Comparison of ENCODE assay signal across 13 cellular contexts in genomic region chr2:159908623-159909022, GRCh38. TPM values are rescaled to one million over a fixed set of nuclear protein-coding genes. Genes with fewer than 3 reads are reported as not detected.
A peak's percentile ranks its signal among the peaks of the same experiment; 100 is the strongest.
DNase-seq lines count a peak whose midpoint lies in the region; ATAC-seq and TF ChIP-seq lines count a peak whose summit lies in the region.
"Had no signal": no experiment of that assay in that cellular context is flagged by ENCODE, and none has a peak within 500 bp of the region (broad histone marks: within the 10 kb centered on the region; RNA-seq: fewer than 3 reads in every experiment).

No MANE protein-coding gene starts in this region.

- no peak for DNase-seq in activated CD4-positive, alpha-beta T cell treated with anti-CD3 and anti-CD28 coated beads for 36 hours
- DNase-seq in activated CD4-positive, alpha-beta T cell treated with anti-CD3 and anti-CD28 coated beads, Interleukin-2, amount 10 ng/mL, durations not matched to agents 7 days and 5 days, result no peak
- DNase-seq in activated naive CD4-positive, alpha-beta T cell treated with anti-CD3 and anti-CD28 coated beads, Interleukin-2, amount 50 U/mL, for 72 hours (ENCODE audit: low spot score in 2 of 2), result no peak
- no peak for DNase-seq in activated naive CD4-positive, alpha-beta T cell treated with Interleukin-2 at 50 U/mL for 16 hours
- DNase-seq in NCI-H1417 treated with DMSO at 0.1 percent for 48 hours (lab: John Stamatoyannopoulos, UW), result no peak
- DNase-seq: 8988T; AML-193; Caco-2; CD8-positive, alpha-beta memory T cell; GF-D8 had no signal

- CTCF ChIA-PET in activated CD4-positive, alpha-beta T cell treated with anti-CD3 and anti-CD28 coated beads for 36 hours (lab: Charles Lee), result interaction anchor here (0.7 to 5.2 kb wide), 7 partner anchors 10 to 148 kb away, joined by 3 to 46 read pairs (median 5); no protein-coding TSS in a partner anchor
- CTCF ChIA-PET in activated CD4-positive, alpha-beta T cell treated with anti-CD3 and anti-CD28 coated beads, Interleukin-2, amount 10 ng/mL, durations not matched to agents 7 days and 5 days (lab: Charles Lee), result interaction anchor here (0.7 to 1.7 kb wide), 2 partner anchors 13 to 39 kb away, joined by 3 to 4 read pairs; no protein-coding TSS in a partner anchor

- POLR2A ChIA-PET in activated CD4-positive, alpha-beta T cell treated with anti-CD3 and anti-CD28 coated beads for 36 hours (lab: Charles Lee), result interaction anchor here (0.6 to 1.0 kb wide), 4 partner anchors 11 to 35 kb away, joined by 3 to 6 read pairs (median 4); no protein-coding TSS in a partner anchor
- POLR2A ChIA-PET in activated CD4-positive, alpha-beta T cell treated with anti-CD3 and anti-CD28 coated beads, Interleukin-2, amount 10 ng/mL, durations not matched to agents 7 days and 5 days (lab: Charles Lee), result no interaction called here

- H3K27ac ChIP-seq in VCaP, result peak overlapping the region; percentile 63; the same call in 1 of the 2 replicates
- H3K27ac ChIP-seq: BLaER1 had no signal

- no peaks in the 10 kb centered on the region for H3K27me3 Mint-ChIP-seq in activated CD4-positive, alpha-beta T cell treated with anti-CD3 and anti-CD28 coated beads for 36 hours
- H3K27me3 Mint-ChIP-seq in activated CD4-positive, alpha-beta T cell treated with anti-CD3 and anti-CD28 coated beads, Interleukin-2, amount 10 ng/mL, durations not matched to agents 7 days and 5 days, result no peaks in the 10 kb centered on the region
- H3K27me3 Mint-ChIP-seq in stimulated activated naive CD8-positive, alpha-beta T cell treated with anti-CD3 and anti-CD28 coated beads, Interleukin-15, Interleukin-2, amounts not matched to agents 100 ng/mL and 50 ng/mL, for 24 hours, result no peaks in the 10 kb centered on the region

- no peak for TF ChIP-seq CTCF in VCaP (conservative IDR thresholded peaks at IDR 0.05)

- H3K36me3 Mint-ChIP-seq in activated CD4-positive, alpha-beta T cell treated with anti-CD3 and anti-CD28 coated beads for 36 hours (ENCODE audit: low read depth), result peaks cover 4% of the 10 kb centered on the region
- no peaks in the 10 kb centered on the region for H3K36me3 Mint-ChIP-seq in activated CD4-positive, alpha-beta T cell treated with anti-CD3 and anti-CD28 coated beads, Interleukin-2, amount 10 ng/mL, durations not matched to agents 7 days and 5 days (ENCODE audit: low read depth)
- H3K36me3 Mint-ChIP-seq in activated naive CD4-positive, alpha-beta T cell treated with anti-CD3 and anti-CD28 coated beads, Interleukin-2, amount 50 U/mL, for 72 hours, result peaks cover 5 to 10% of the 10 kb centered on the region in 2 donors
- no peaks in the 10 kb centered on the region for H3K36me3 Mint-ChIP-seq in stimulated activated naive CD8-positive, alpha-beta T cell treated with anti-CD3 and anti-CD28 coated beads, Interleukin-15, Interleukin-2, amounts not matched to agents 100 ng/mL and 50 ng/mL, for 24 hours (ENCODE audit: low read depth)

- peak overlapping the region; percentile 14 for H3K27ac Mint-ChIP-seq in activated CD4-positive, alpha-beta T cell treated with anti-CD3 and anti-CD28 coated beads for 36 hours
- no peak overlapping the region for H3K27ac Mint-ChIP-seq in activated CD4-positive, alpha-beta T cell treated with anti-CD3 and anti-CD28 coated beads, Interleukin-2, amount 10 ng/mL, durations not matched to agents 7 days and 5 days
- no peak overlapping the region for H3K27ac Mint-ChIP-seq in activated naive CD4-positive, alpha-beta T cell treated with anti-CD3 and anti-CD28 coated beads, Interleukin-2, amount 50 U/mL, for 72 hours
- peak overlapping the region; percentile 42 for H3K27ac Mint-ChIP-seq in stimulated activated naive CD8-positive, alpha-beta T cell treated with anti-CD3 and anti-CD28 coated beads, Interleukin-15, Interleukin-2, amounts not matched to agents 100 ng/mL and 50 ng/mL, for 24 hours
- H3K27ac Mint-ChIP-seq: CD8-positive, alpha-beta memory T cell had no signal

- peak; percentile 21 for ATAC-seq in activated CD4-positive, alpha-beta T cell treated with anti-CD3 and anti-CD28 coated beads for 36 hours
- ATAC-seq in activated naive CD4-positive, alpha-beta T cell treated with anti-CD3 and anti-CD28 coated beads, Interleukin-2, amount 50 U/mL, for 72 hours, result peak; percentile 17 to 42

- intact Hi-C loops in activated CD4-positive, alpha-beta T cell treated with anti-CD3 and anti-CD28 coated beads for 36 hours (cut with DNase I, micrococcal nuclease), result loop anchor here (1.0 to 10.0 kb wide), 9 partner anchors 12 to 1396 kb away; partner anchors contain the start of genes TANK (in 2 of the 2), MARCHF7 (in 1 of the 2) and PSMD14 (in 1 of the 2)

- no peaks in the 10 kb centered on the region for H3K9me3 Mint-ChIP-seq in activated CD4-positive, alpha-beta T cell treated with anti-CD3 and anti-CD28 coated beads for 36 hours (ENCODE audit: low read depth)
- no peaks in the 10 kb centered on the region for H3K9me3 Mint-ChIP-seq in activated CD4-positive, alpha-beta T cell treated with anti-CD3 and anti-CD28 coated beads, Interleukin-2, amount 10 ng/mL, durations not matched to agents 7 days and 5 days
- peaks cover 0 to 6% of the 10 kb centered on the region in 2 donors for H3K9me3 Mint-ChIP-seq in activated naive CD4-positive, alpha-beta T cell treated with anti-CD3 and anti-CD28 coated beads, Interleukin-2, amount 50 U/mL, for 72 hours
- no peaks in the 10 kb centered on the region for H3K9me3 Mint-ChIP-seq in stimulated activated naive CD8-positive, alpha-beta T cell treated with anti-CD3 and anti-CD28 coated beads, Interleukin-15, Interleukin-2, amounts not matched to agents 100 ng/mL and 50 ng/mL, for 24 hours
- H3K9me3 Mint-ChIP-seq: CD8-positive, alpha-beta memory T cell had no signal

- H3K4me3 Mint-ChIP-seq in activated CD4-positive, alpha-beta T cell treated with anti-CD3 and anti-CD28 coated beads for 36 hours, result no peak overlapping the region
- H3K4me3 Mint-ChIP-seq in activated CD4-positive, alpha-beta T cell treated with anti-CD3 and anti-CD28 coated beads, Interleukin-2, amount 10 ng/mL, durations not matched to agents 7 days and 5 days, result no peak overlapping the region
- peak overlapping the region; percentile 10 for H3K4me3 Mint-ChIP-seq in stimulated activated naive CD8-positive, alpha-beta T cell treated with anti-CD3 and anti-CD28 coated beads, Interleukin-15, Interleukin-2, amounts not matched to agents 100 ng/mL and 50 ng/mL, for 24 hours

- peaks cover 51% of the 10 kb centered on the region for H3K4me1 Mint-ChIP-seq in activated CD4-positive, alpha-beta T cell treated with anti-CD3 and anti-CD28 coated beads for 36 hours
- peaks cover 14% of the 10 kb centered on the region for H3K4me1 Mint-ChIP-seq in activated CD4-positive, alpha-beta T cell treated with anti-CD3 and anti-CD28 coated beads, Interleukin-2, amount 10 ng/mL, durations not matched to agents 7 days and 5 days
- H3K4me1 Mint-ChIP-seq in stimulated activated naive CD8-positive, alpha-beta T cell treated with anti-CD3 and anti-CD28 coated beads, Interleukin-15, Interleukin-2, amounts not matched to agents 100 ng/mL and 50 ng/mL, for 24 hours (ENCODE audit: low read depth), result peaks cover 52% of the 10 kb centered on the region

RNA-seq across cellular contexts. Expression of gene LY75, which starts 4.1 kb away (rescaled TPM):
- 10 to 100 TPM; 49.7 to 65.5 TPM for total RNA-seq in activated CD4-positive, alpha-beta T cell treated with anti-CD3 and anti-CD28 coated beads for 36 hours
- 10 to 100 TPM; 32.3 to 33.3 TPM for total RNA-seq in activated CD4-positive, alpha-beta T cell treated with anti-CD3 and anti-CD28 coated beads, Interleukin-2, amount 10 ng/mL, durations not matched to agents 7 days and 5 days
- total RNA-seq in activated naive CD4-positive, alpha-beta T cell treated with anti-CD3 and anti-CD28 coated beads, Interleukin-2, amount 50 U/mL, for 72 hours, result 10 to 100 TPM; 20.4 to 35.1 TPM

Comparison
In these comparisons a context has a peak if more than half of its experiments do, and no peak if none do; other contexts are left out.
1. H3K27ac Mint-ChIP-seq: peak in activated CD4-positive, alpha-beta T cell treated with anti-CD3 and anti-CD28 coated beads for 36 hours (single experiment) and stimulated activated naive CD8-positive, alpha-beta T cell treated with anti-CD3 and anti-CD28 coated beads, Interleukin-15, Interleukin-2, amounts not matched to agents 100 ng/mL and 50 ng/mL, for 24 hours (single experiment); none in activated CD4-positive, alpha-beta T cell treated with anti-CD3 and anti-CD28 coated beads, Interleukin-2, amount 10 ng/mL, durations not matched to agents 7 days and 5 days (single experiment) and activated naive CD4-positive, alpha-beta T cell treated with anti-CD3 and anti-CD28 coated beads, Interleukin-2, amount 50 U/mL, for 72 hours (0 of 2).